In genomic region chr6:15243994-15244604, GRCh38 we compare ENCODE assay signal across 8 cellular contexts. TPM values are rescaled to one million over a fixed set of nuclear protein-coding genes. Genes with fewer than 3 reads are reported as not detected.
A peak's percentile ranks its signal among the peaks of the same experiment; 100 is the strongest.
DNase-seq lines count a peak whose midpoint lies in the region; ATAC-seq and TF ChIP-seq lines count a peak whose summit lies in the region.

No MANE protein-coding gene starts in this region.

- TF ChIP-seq CTCF in coronary artery (IDR thresholded peaks at IDR 0.05) (no peak), natural killer cell (IDR thresholded peaks at IDR 0.05) (no peak)

- intact Hi-C loops in natural killer cell (cut with micrococcal nuclease): loop anchor here (2.0 kb wide), 1 partner anchor 55 kb away; no protein-coding TSS in a partner anchor

- no peaks in the 10 kb centered on the region for H3K36me3 ChIP-seq in BLaER1 treated with 17β-estradiol and CSF1 and Interleukin-3, amounts not matched to agents 10 nM and 100 nM
- H3K36me3 ChIP-seq in KOPT-K1 (ENCODE audit: insufficient read depth, low read length): no peaks in the 10 kb centered on the region

- H3K9me3 Mint-ChIP-seq in natural killer cell: no peaks in the 10 kb centered on the region

- H3K9me3 ChIP-seq in BLaER1 treated with 17β-estradiol and CSF1 and Interleukin-3, amounts not matched to agents 10 nM and 100 nM (replicated peaks in 1 of 11): no peaks in the 10 kb centered on the region
- no peaks in the 10 kb centered on the region for H3K9me3 ChIP-seq in KOPT-K1 (ENCODE audit: insufficient read depth, low read length, poor library complexity, severe bottlenecking)

- H3K4me1 ChIP-seq in BLaER1 treated with 17β-estradiol and CSF1 and Interleukin-3, amounts not matched to agents 10 nM and 100 nM: peaks cover 23 to 39% (median 35%) of the 10 kb centered on the region in 10 experiments

- H3K4me1 Mint-ChIP-seq in natural killer cell: peaks cover 24 to 26% of the 10 kb centered on the region in 2 donors

- peaks cover 6% of the 10 kb centered on the region for H3K36me3 Mint-ChIP-seq in natural killer cell

- H3K27me3 Mint-ChIP-seq in natural killer cell (ENCODE audit: low read depth in 2 of 2): no peaks in the 10 kb centered on the region

- ATAC-seq in natural killer cell (no peak), HG03095 (IDR thresholded peaks at IDR 0.05; ENCODE audit: unreplicated experiment) (no peak)

- peak overlapping the region; percentile 56 to 93 for H3K27ac Mint-ChIP-seq in natural killer cell

- peak overlapping the region; percentile 83 to 96 (median 93) for H3K9ac ChIP-seq in BLaER1 treated with 17β-estradiol and CSF1 and Interleukin-3, amounts not matched to agents 10 nM and 100 nM

- peak overlapping the region; percentile 70 to 97 (median 91); a peak in 21 of 22 replicates for H3K27ac ChIP-seq in BLaER1 treated with 17β-estradiol and CSF1 and Interleukin-3, amounts not matched to agents 10 nM and 100 nM
- H3K27ac ChIP-seq in KOPT-K1 (ENCODE audit: low read depth, low read length, poor library complexity, severe bottlenecking) (peak overlapping the region; percentile 93), coronary artery (peak overlapping the region; percentile 79 to 98)

- H3K27me3 ChIP-seq in BLaER1 treated with 17β-estradiol and CSF1 and Interleukin-3, amounts not matched to agents 10 nM and 100 nM: no peaks in the 10 kb centered on the region

- DNase-seq in coronary artery (ENCODE audit: low spot score): no peak
- no peak for DNase-seq in natural killer cell
- no peak for DNase-seq in cerebellum (ENCODE audit: low spot score)
- DNase-seq in stimulated activated CD4-positive, alpha-beta T cell treated with anti-CD3 and anti-CD28 coated beads, Interleukin-4, amount 100 ng/mL, for 1 hour: no peak
- no peak for DNase-seq in pons (ENCODE audit: low spot score)

- H3K4me3 ChIP-seq in BLaER1 treated with 17β-estradiol and CSF1 and Interleukin-3, amounts not matched to agents 10 nM and 100 nM: peak overlapping the region; percentile 66 to 97 (median 86)
- peak overlapping the region; percentile 86 for H3K4me3 ChIP-seq in coronary artery

- H3K4me3 Mint-ChIP-seq in natural killer cell: peak overlapping the region; percentile 78

- peaks cover 4 to 25% (median 18%) of the 10 kb centered on the region in 11 experiments; a peak in 19 of 22 replicates for H4K20me1 ChIP-seq in BLaER1 treated with 17β-estradiol and CSF1 and Interleukin-3, amounts not matched to agents 10 nM and 100 nM

- H3K4me2 ChIP-seq in BLaER1 treated with 17β-estradiol and CSF1 and Interleukin-3, amounts not matched to agents 10 nM and 100 nM: peak overlapping the region; percentile 83 to 97 (median 93)

RNA-seq across cellular contexts. Expression of gene JARID2, which starts 1.8 kb away (rescaled TPM):
- total RNA-seq in natural killer cell (10 to 100 TPM; 49.9 to 60.9 (median 60.5) TPM), cerebellum (25.3 TPM)
